10 cellular contexts compared by ENCODE assay signal in the genomic region with DNA sequence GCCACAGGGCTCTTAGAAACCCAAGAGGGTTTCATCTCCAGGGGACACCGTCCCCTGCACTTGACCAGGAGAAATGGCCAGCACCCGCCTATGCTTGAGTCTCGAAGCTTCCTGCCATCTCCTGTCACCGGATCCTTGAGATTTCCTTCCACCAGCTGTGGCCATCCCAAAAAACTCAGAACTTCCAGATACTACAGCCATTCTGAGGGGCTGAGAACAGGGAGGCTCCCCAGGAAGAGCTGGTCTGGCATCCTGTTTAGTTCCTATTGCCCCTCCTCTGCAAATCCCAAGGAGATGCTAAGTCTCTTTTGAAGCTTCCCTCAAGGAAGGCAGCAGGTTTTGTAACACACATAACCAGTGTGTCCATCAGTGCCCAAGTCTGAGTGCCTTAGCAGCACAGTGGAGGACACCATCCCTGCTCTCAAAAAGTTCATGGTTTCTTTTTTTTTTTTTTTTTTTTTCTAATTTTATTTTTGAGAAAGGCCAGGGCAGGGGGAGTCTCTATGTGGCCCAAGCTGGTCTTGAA. TPM values are rescaled to one million over a fixed set of nuclear protein-coding genes. Genes with fewer than 3 reads are reported as not detected.
DNase-seq lines count a peak whose midpoint lies in the region; ATAC-seq and TF ChIP-seq lines count a peak whose summit lies in the region.
"Had no signal": no experiment of that assay in that cellular context is flagged by ENCODE, and none has a peak within 500 bp of the region (broad histone marks: within the 10 kb centered on the region; RNA-seq: fewer than 3 reads in every experiment).

No MANE protein-coding gene starts in this region.

- no peaks in the 10 kb centered on the region for H3K9me3 ChIP-seq in A673 (ENCODE audit: low read depth, low read length, poor library complexity, severe bottlenecking)
- no peaks in the 10 kb centered on the region for H3K9me3 ChIP-seq in mononuclear cell (ENCODE audit: low read depth, low read length)

- intact Hi-C loops in A673 (cut with micrococcal nuclease; ENCODE audit: unreplicated experiment) (no loop called here), MCF 10A (cut with micrococcal nuclease) (no loop called here)

- POLR2A ChIA-PET in A673 (lab: Charles Lee; ENCODE audit: low non-redundant PET) (interaction anchor here (0.7 kb wide), 1 partner anchor 28 kb away, joined by 3 read pairs; no protein-coding TSS in a partner anchor), MCF 10A (lab: Yijun Ruan, JAX) (interaction anchor here (0.7 to 4.2 kb wide), 12 partner anchors 8 to 422 kb away, joined by 3 to 21 read pairs (median 4); partner anchors contain the start of genes EXOC7, PRPSAP1 and SRP68)

- TF ChIP-seq CTCF in A673 (conservative IDR thresholded peaks at IDR 0.05; ENCODE audit: low read depth, low read length) (no peak), MCF 10A (IDR thresholded peaks at IDR 0.05; ENCODE audit: unreplicated experiment) (no peak)

- peak overlapping the region; percentile 64 for H3K27ac ChIP-seq in A673 (ENCODE audit: low read depth, low read length, poor library complexity, severe bottlenecking)

- H3K9me3 Mint-ChIP-seq in MCF 10A (ENCODE audit: unreplicated experiment): no peaks in the 10 kb centered on the region

- H3K36me3 Mint-ChIP-seq in MCF 10A (ENCODE audit: insufficient read depth, unreplicated experiment): peaks cover 39% of the 10 kb centered on the region

- BruUV-seq in A673 (replicated peaks; lab: Mats Ljungman, UMichigan) (no TSS peak), MCF 10A (replicated peaks; lab: Mats Ljungman, UMichigan) (no TSS peak)

- H3K4me1 ChIP-seq in A673 (ENCODE audit: insufficient read depth, low read length, poor library complexity, severe bottlenecking): peaks cover 31% of the 10 kb centered on the region
- H3K4me1 ChIP-seq in mononuclear cell (ENCODE audit: insufficient read depth, low read length): peaks cover 79% of the 10 kb centered on the region

- no peaks in the 10 kb centered on the region for H3K27me3 Mint-ChIP-seq in MCF 10A (ENCODE audit: insufficient read depth, unreplicated experiment)

- H3K4me3 ChIP-seq in A673 (ENCODE audit: low read depth, low read length, poor library complexity, severe bottlenecking): peak overlapping the region; percentile 99
- peak overlapping the region; percentile 83 for H3K4me3 ChIP-seq in mononuclear cell (ENCODE audit: low read length)

- peaks cover 7% of the 10 kb centered on the region for H3K4me1 Mint-ChIP-seq in MCF 10A (ENCODE audit: insufficient read depth, unreplicated experiment)

- peak overlapping the region; percentile 90 for H3K27ac Mint-ChIP-seq in MCF 10A (ENCODE audit: low read depth, unreplicated experiment)

- peak overlapping the region; percentile 76 for H3K4me3 Mint-ChIP-seq in MCF 10A (ENCODE audit: unreplicated experiment)

- H3K36me3 ChIP-seq in A673 (ENCODE audit: insufficient read depth, low read length, poor library complexity, severe bottlenecking): peaks cover 10% of the 10 kb centered on the region

- CTCF ChIA-PET in A673 (lab: Charles Lee): interaction anchor here (1.2 kb wide), 1 partner anchor 12 kb away, joined by 4 read pairs; no protein-coding TSS in a partner anchor
- CTCF ChIA-PET in MCF 10A (lab: Yijun Ruan, JAX): interaction anchor here (0.6 to 6.0 kb wide), 8 partner anchors 10 to 1520 kb away, joined by 3 to 51 read pairs (median 3); partner anchors contain the start of gene SLC25A19

- ATAC-seq in HG02610 (IDR thresholded peaks at IDR 0.05; ENCODE audit: unreplicated experiment) (no peak), GM21529 (IDR thresholded peaks at IDR 0.05; ENCODE audit: unreplicated experiment) (no peak)

- DNase-seq in A673 (ENCODE audit: low spot score) (no peak), HuH-7.5 (ENCODE audit: low spot score) (peak; percentile 4), MCF 10A (ENCODE audit: unreplicated experiment) (no peak), NOMO-1 treated with DMSO at 0.1 percent for 48 hours (lab: John Stamatoyannopoulos, UW; ENCODE audit: unreplicated experiment) (no peak), AG20443 (ENCODE audit: low spot score) (no peak)
- DNase-seq: foreskin melanocyte, NCI-H2029 had no signal

- H3K27me3 ChIP-seq in A673 (replicated peaks; ENCODE audit: insufficient read depth, low read depth, low read length, poor library complexity) (no peaks in the 10 kb centered on the region), mononuclear cell (ENCODE audit: insufficient read depth, low read length) (no peaks in the 10 kb centered on the region)

RNA-seq across cellular contexts. Expression of gene UBALD2, which starts 2.0 kb away (rescaled TPM):
- total RNA-seq in A673 (2021): 45.7 and 46.5 TPM in 2 replicates
- 84.9 and 109 TPM in 2 replicates for total RNA-seq in MCF 10A (2022)
- total RNA-seq in mononuclear cell: 35.3 TPM

RNA-seq across cellular contexts. Expression of gene RNF157, which starts 26.8 kb away (rescaled TPM):
- total RNA-seq in A673 (2021) (0.56 and 0.70 TPM in 2 replicates), MCF 10A (2022) (0.17 and 0.44 TPM in 2 replicates), mononuclear cell (19.1 TPM)

RNA-seq across cellular contexts. Expression of gene QRICH2, which starts 41.0 kb away (rescaled TPM):
- total RNA-seq in A673 (2021) (3.3 and 4.3 TPM in 2 replicates), MCF 10A (2022) (0.56 and 3.2 TPM in 2 replicates), mononuclear cell (1.2 TPM)

Comparison
In these comparisons a context has a peak if more than half of its experiments do, and no peak if none do; other contexts are left out.
1. RNA of gene RNF157, which starts 26.8 kb away (total RNA-seq): 19.1 TPM in mononuclear cell (single experiment); 0.56 to 0.70 TPM in A673 and 0.17 to 0.44 TPM in MCF 10A; every median in the first group is over 10 times any median in the second.